In the genomic region with DNA sequence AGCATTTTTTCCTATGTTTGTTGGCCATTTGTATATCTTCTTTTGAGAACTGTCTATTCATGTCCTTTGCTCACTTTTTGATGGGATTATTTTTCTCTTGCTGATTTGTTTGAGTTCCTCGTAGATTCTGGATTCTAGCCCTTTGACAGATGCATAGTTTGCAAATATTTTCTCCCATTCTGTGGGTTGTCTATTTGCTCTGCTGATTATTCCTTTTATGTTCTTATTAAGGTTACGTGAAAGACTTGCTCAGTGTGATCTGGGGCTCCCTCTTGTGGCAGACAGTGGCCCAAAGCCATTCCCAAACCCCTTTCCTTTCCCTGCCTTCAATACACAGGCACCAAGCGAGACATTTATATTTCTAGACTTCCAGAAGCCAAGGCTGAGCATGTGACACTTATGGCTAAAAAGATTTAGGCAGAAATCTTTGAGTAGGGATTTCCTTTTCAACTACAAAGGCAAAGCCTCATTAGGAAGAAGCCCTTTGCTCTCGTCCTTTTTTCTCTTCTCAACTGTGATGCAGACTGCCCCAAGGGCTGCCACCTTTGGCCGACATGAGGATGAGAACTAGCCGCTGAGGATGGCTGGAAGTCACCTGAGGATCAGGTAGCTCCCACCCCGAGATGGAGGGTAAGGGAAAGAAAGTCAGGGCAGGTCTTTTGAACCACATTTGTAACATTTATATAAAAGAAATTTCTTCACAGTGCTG, we compare ENCODE assay signal across 8 cellular contexts. TPM values are rescaled to one million over a fixed set of nuclear protein-coding genes. Genes with fewer than 3 reads are reported as not detected.
A peak's percentile ranks its signal among the peaks of the same experiment; 100 is the strongest.
DNase-seq lines count a peak whose midpoint lies in the region; ATAC-seq and TF ChIP-seq lines count a peak whose summit lies in the region.

No MANE protein-coding gene starts in this region.

- H3K9me3 ChIP-seq in right lobe of liver = no peaks in the 10 kb centered on the region

- intact Hi-C loops in right lobe of liver (cut with DNase I) = no loop called here

- no peaks in the 10 kb centered on the region for H3K4me1 ChIP-seq in right lobe of liver

- peak; percentile 32 for DNase-seq in NCI-H2196 (lab: John Stamatoyannopoulos, UW; ENCODE audit: unreplicated experiment)
- no peak for DNase-seq in NCI-H2196 treated with DMSO at 0.1 percent for 48 hours (lab: John Stamatoyannopoulos, UW; ENCODE audit: unreplicated experiment)
- DNase-seq in NCI-H128 (lab: John Stamatoyannopoulos, UW; ENCODE audit: unreplicated experiment) = peak; percentile 3
- peak; percentile 45 for DNase-seq in activated CD4-positive, alpha-beta T cell treated with anti-CD3 and anti-CD28 coated beads for 1 hour
- peak; percentile 79 for DNase-seq in coronary artery (ENCODE audit: low spot score)
- DNase-seq in right lobe of liver = peak; percentile 53 to 67 (median 60)
- peak in 2 of 3 donors; percentile 27 to 56 for DNase-seq in stimulated activated CD4-positive, alpha-beta T cell treated with anti-CD3 and anti-CD28 coated beads, TNF-alpha, amount 100 ng/mL, for 48 hours (ENCODE audit: low read depth in 3 of 3)

- no peak for TF ChIP-seq POLR2A in right lobe of liver (IDR thresholded peaks at IDR 0.05)

- 5% methylated on average over 7 of the region's 7 CpGs for WGBS in right lobe of liver (ENCODE audit: insufficient coverage, low coverage, low lambda C conversion rate, missing lambda C conversion rate)

- ATAC-seq in right lobe of liver (peak; percentile 83 to 88 (median 85)), GM18511 (IDR thresholded peaks at IDR 0.05; ENCODE audit: unreplicated experiment) (no peak)

- peak; percentile 69 for TF ChIP-seq CTCF in coronary artery (IDR thresholded peaks at IDR 0.05)
- peak; percentile 71 to 92 (median 88) for TF ChIP-seq CTCF in right lobe of liver (IDR thresholded peaks at IDR 0.05)

- H3K36me3 ChIP-seq in right lobe of liver = no peaks in the 10 kb centered on the region

- no peaks in the 10 kb centered on the region for H3K27me3 ChIP-seq in right lobe of liver

- H3K27ac ChIP-seq in coronary artery = no peak overlapping the region
- no peak overlapping the region for H3K27ac ChIP-seq in right lobe of liver

- H3K4me3 ChIP-seq in coronary artery (no peak overlapping the region), right lobe of liver (no peak overlapping the region)

RNA-seq across cellular contexts. Expression of gene ST8SIA6, which starts 23.6 kb away (rescaled TPM):
- total RNA-seq in right lobe of liver = 1 to 10 TPM in 4 of 6 experiments, under 1 TPM in 2; 0.39 to 2.2 (median 1.4) TPM
